ENCODE assay signal across 14 cellular contexts in the genomic region with DNA sequence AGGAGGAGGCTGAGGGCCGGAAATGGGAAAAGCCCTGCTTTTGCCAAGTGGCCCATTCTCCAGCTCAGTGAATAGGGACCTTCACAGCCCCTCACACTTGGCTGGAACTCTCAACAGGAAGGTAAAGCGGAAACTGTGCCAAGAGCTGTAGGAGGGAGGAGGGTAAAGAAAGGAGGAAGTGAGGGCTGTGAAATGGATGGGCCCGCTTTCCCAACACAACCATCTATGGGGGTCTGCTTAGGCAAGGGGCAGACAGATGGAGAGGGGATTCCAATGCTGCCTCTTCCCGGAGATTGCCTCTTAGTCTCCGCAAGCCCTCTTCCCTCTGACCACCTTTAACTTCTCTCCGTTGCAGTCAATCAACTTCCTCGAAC. TPM values are rescaled to one million over a fixed set of nuclear protein-coding genes. Genes with fewer than 3 reads are reported as not detected.
DNase-seq lines count a peak whose midpoint lies in the region; TF ChIP-seq lines count a peak whose summit lies in the region.
"Had no signal": no experiment of that assay in that cellular context is flagged by ENCODE, and none has a peak within 500 bp of the region (broad histone marks: within the 10 kb centered on the region; RNA-seq: fewer than 3 reads in every experiment).

No MANE protein-coding gene starts in this region.

- TF ChIP-seq CTCF in chondrocyte (IDR thresholded peaks at IDR 0.05), result no peak
- no peak for TF ChIP-seq CTCF in tibial nerve (IDR thresholded peaks at IDR 0.05)

- peak overlapping the region; percentile 71 for H3K27ac ChIP-seq in muscle layer of duodenum (ENCODE audit: low read length)
- peak overlapping the region; percentile 39 to 93 (median 78) for H3K27ac ChIP-seq in tibial nerve

- no peaks in the 10 kb centered on the region for H3K9me3 Mint-ChIP-seq in chondrocyte (ENCODE audit: low read depth)
- no peaks in the 10 kb centered on the region for H3K9me3 Mint-ChIP-seq in activated naive CD4-positive, alpha-beta T cell treated with anti-CD3 and anti-CD28 coated beads for 36 hours
- H3K9me3 Mint-ChIP-seq: activated CD4-positive, alpha-beta memory T cell treated with anti-CD3 and anti-CD28 coated beads, Interleukin-2, amount 10 ng/mL, durations not matched to agents 7 days and 5 days; activated naive CD8-positive, alpha-beta T cell treated with anti-CD3 and anti-CD28 coated beads, Interleukin-2, amount 10 ng/mL, durations not matched to agents 7 days and 5 days had no signal

- H3K27ac Mint-ChIP-seq in chondrocyte (ENCODE audit: unreplicated experiment), result peak overlapping the region; percentile 74
- no peak overlapping the region for H3K27ac Mint-ChIP-seq in activated naive CD4-positive, alpha-beta T cell treated with anti-CD3 and anti-CD28 coated beads for 36 hours
- H3K27ac Mint-ChIP-seq: activated CD4-positive, alpha-beta memory T cell treated with anti-CD3 and anti-CD28 coated beads, Interleukin-2, amount 10 ng/mL, durations not matched to agents 7 days and 5 days; activated naive CD8-positive, alpha-beta T cell treated with anti-CD3 and anti-CD28 coated beads, Interleukin-2, amount 10 ng/mL, durations not matched to agents 7 days and 5 days had no signal

- H3K4me3 ChIP-seq in muscle layer of duodenum (ENCODE audit: low read depth in 1 of 2, low read length in 2 of 2), result no peak overlapping the region
- no peak overlapping the region for H3K4me3 ChIP-seq in tibial nerve
- H3K4me3 ChIP-seq: GM12878 had no signal

- H3K4me1 ChIP-seq in muscle layer of duodenum (ENCODE audit: control insufficient read depth in 1 of 2, insufficient read depth in 2 of 2, low read length in 2 of 2) (peaks cover 34 to 64% of the 10 kb centered on the region in 2 donors), tibial nerve (peaks cover 0 to 100% (median 65%) of the 10 kb centered on the region in 4 donors)

- peak; percentile 72 for DNase-seq in SIG-M5 treated with dmso at 0.1 percent for 504 hours (lab: John Stamatoyannopoulos, UW; ENCODE audit: unreplicated experiment)
- DNase-seq in SIG-M5 (lab: John Stamatoyannopoulos, UW), result no peak
- DNase-seq in chondrocyte (ENCODE audit: low spot score), result no peak
- peak in 1 of 2 donors; percentile 23 for DNase-seq in tibial nerve (ENCODE audit: low spot score in 2 of 2)
- no peak for DNase-seq in activated naive CD4-positive, alpha-beta T cell treated with anti-CD3 and anti-CD28 coated beads for 36 hours
- no peak for DNase-seq in cortex of kidney (lab: John Stamatoyannopoulos, UW)
- no peak for DNase-seq in KG1 (lab: John Stamatoyannopoulos, UW)
- DNase-seq: 8988T; activated CD4-positive, alpha-beta memory T cell treated with anti-CD3 and anti-CD28 coated beads, Interleukin-2, amount 10 ng/mL, durations not matched to agents 7 days and 5 days; activated naive CD8-positive, alpha-beta T cell treated with anti-CD3 and anti-CD28 coated beads, Interleukin-2, amount 10 ng/mL, durations not matched to agents 7 days and 5 days; NCI-H526; SW 1271 had no signal

- no peaks in the 10 kb centered on the region for H3K27me3 ChIP-seq in muscle layer of duodenum (ENCODE audit: low read depth, low read length)
- H3K27me3 ChIP-seq in tibial nerve, result no peaks in the 10 kb centered on the region

- CTCF ChIA-PET in activated naive CD4-positive, alpha-beta T cell treated with anti-CD3 and anti-CD28 coated beads for 36 hours (lab: Charles Lee), result interaction anchor here (1.0 to 6.6 kb wide), 5 partner anchors 13 to 252 kb away, joined by 3 to 31 read pairs (median 6); no protein-coding TSS in a partner anchor

- peaks cover 3% of the 10 kb centered on the region for H3K4me1 Mint-ChIP-seq in chondrocyte (ENCODE audit: low read depth)
- peaks cover 11% of the 10 kb centered on the region for H3K4me1 Mint-ChIP-seq in activated naive CD4-positive, alpha-beta T cell treated with anti-CD3 and anti-CD28 coated beads for 36 hours (ENCODE audit: low read depth)

- H3K4me3 Mint-ChIP-seq in chondrocyte (ENCODE audit: unreplicated experiment), result no peak overlapping the region
- no peak overlapping the region for H3K4me3 Mint-ChIP-seq in activated naive CD4-positive, alpha-beta T cell treated with anti-CD3 and anti-CD28 coated beads for 36 hours
- H3K4me3 Mint-ChIP-seq: activated CD4-positive, alpha-beta memory T cell treated with anti-CD3 and anti-CD28 coated beads, Interleukin-2, amount 10 ng/mL, durations not matched to agents 7 days and 5 days; activated naive CD8-positive, alpha-beta T cell treated with anti-CD3 and anti-CD28 coated beads, Interleukin-2, amount 10 ng/mL, durations not matched to agents 7 days and 5 days had no signal

- TF ChIP-seq POLR2A in tibial nerve (IDR thresholded peaks at IDR 0.05), result no peak

- intact Hi-C loops in activated naive CD4-positive, alpha-beta T cell treated with anti-CD3 and anti-CD28 coated beads for 36 hours (cut with micrococcal nuclease), result no loop called here

- WGBS in tibial nerve, 2 donors, result 48% methylated on average over 7 of the region's 7 CpGs

- H3K36me3 Mint-ChIP-seq in chondrocyte (ENCODE audit: low read depth), result no peaks in the 10 kb centered on the region
- no peaks in the 10 kb centered on the region for H3K36me3 Mint-ChIP-seq in activated naive CD4-positive, alpha-beta T cell treated with anti-CD3 and anti-CD28 coated beads for 36 hours (ENCODE audit: low read depth)
- H3K36me3 Mint-ChIP-seq: activated naive CD8-positive, alpha-beta T cell treated with anti-CD3 and anti-CD28 coated beads, Interleukin-2, amount 10 ng/mL, durations not matched to agents 7 days and 5 days had no signal

- no peak for TF ChIP-seq EP300 in tibial nerve (IDR thresholded peaks at IDR 0.05)

- no peaks in the 10 kb centered on the region for H3K9me3 ChIP-seq in muscle layer of duodenum (ENCODE audit: control insufficient read depth in 1 of 2, low read length in 2 of 2)
- H3K9me3 ChIP-seq in tibial nerve, result no peaks in the 10 kb centered on the region

- no peaks in the 10 kb centered on the region for H3K27me3 Mint-ChIP-seq in chondrocyte (ENCODE audit: low read depth)
- H3K27me3 Mint-ChIP-seq in activated naive CD4-positive, alpha-beta T cell treated with anti-CD3 and anti-CD28 coated beads for 36 hours (ENCODE audit: low read depth), result peaks cover 17% of the 10 kb centered on the region

- H3K36me3 ChIP-seq in muscle layer of duodenum (ENCODE audit: control insufficient read depth in 1 of 2, insufficient read depth in 2 of 2, low read length in 2 of 2) (peaks cover 0 to 9% of the 10 kb centered on the region in 2 donors), tibial nerve (no peaks in the 10 kb centered on the region)

RNA-seq across cellular contexts. Expression of gene INKA2, which starts 5.2 kb away (rescaled TPM):
- total RNA-seq in chondrocyte (2.8 to 5.4 TPM (median 3.6 TPM) in 3 replicates), tibial nerve (10 to 100 TPM in 1 of 4 donors, 1 to 10 TPM in 3; 6.3 to 11.8 (median 7.9) TPM)
- total RNA-seq in activated naive CD4-positive, alpha-beta T cell treated with anti-CD3 and anti-CD28 coated beads for 36 hours, result 1 to 10 TPM; 1.9 to 3.2 TPM

RNA-seq across cellular contexts. Expression of gene DDX20, which starts 21.7 kb away (rescaled TPM):
- total RNA-seq in chondrocyte, result 9.9 to 10.7 TPM (median 10.0 TPM) in 3 replicates
- total RNA-seq in tibial nerve, result 10 to 100 TPM; 30.8 to 40.5 (median 35.5) TPM
- 10 to 100 TPM; 11.4 to 13.3 TPM for total RNA-seq in activated naive CD4-positive, alpha-beta T cell treated with anti-CD3 and anti-CD28 coated beads for 36 hours
